8 cellular contexts compared by ENCODE assay signal in the genomic region with DNA sequence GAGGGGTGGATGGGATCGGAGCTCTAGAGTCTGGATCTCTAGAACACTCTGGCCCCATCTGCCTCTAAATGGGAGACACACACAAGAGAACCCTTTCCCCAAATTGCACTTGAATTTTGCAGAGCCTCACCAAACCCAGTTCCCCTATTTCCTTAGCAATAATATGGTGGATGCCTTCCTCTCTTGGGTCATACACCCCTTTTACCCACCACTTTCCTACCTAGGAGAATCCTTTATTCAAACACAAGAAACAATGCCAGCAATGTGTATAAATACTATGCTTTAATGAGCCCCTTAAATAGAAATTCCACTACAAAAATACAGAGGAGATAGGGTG. TPM values are rescaled to one million over a fixed set of nuclear protein-coding genes. Genes with fewer than 3 reads are reported as not detected.
A peak's percentile ranks its signal among the peaks of the same experiment; 100 is the strongest.
DNase-seq lines count a peak whose midpoint lies in the region; ATAC-seq and TF ChIP-seq lines count a peak whose summit lies in the region.

No MANE protein-coding gene starts in this region.

- H3K36me3 ChIP-seq in heart right ventricle (peaks cover 0 to 64% (median 31%) of the 10 kb centered on the region in 9 donors), body of pancreas (replicated peaks in 1 of 2; ENCODE audit: insufficient read depth in 1 of 2, low read depth in 2 of 2) (peaks cover 0 to 18% of the 10 kb centered on the region in 2 donors), mesenchymal stem cell (ENCODE audit: control insufficient read depth in 1 of 2, insufficient read depth in 2 of 2, low read depth in 1 of 2, low read length in 2 of 2) (peaks cover 43 to 82% of the 10 kb centered on the region in 2 experiments), uterus (no peaks in the 10 kb centered on the region)

- DNase-seq in heart right ventricle (no peak), Right ventricle myocardium inferior (ENCODE audit: missing footprints) (no peak), body of pancreas (no peak), mesenchymal stem cell (no peak), uterus (no peak), mesenteric fat pad (ENCODE audit: low spot score) (no peak)

- H3K4me3 ChIP-seq in heart right ventricle (peak overlapping the region; percentile 69 to 98 (median 88)), body of pancreas (peak overlapping the region in 1 of 2 donors; percentile 66), mesenchymal stem cell (ENCODE audit: insufficient read depth in 1 of 2, low read depth in 1 of 2, low read length in 2 of 2) (peak overlapping the region; percentile 53 to 97), uterus (peak overlapping the region; percentile 84 to 98)

- no peak overlapping the region for H2BK15ac ChIP-seq in mesenchymal stem cell (ENCODE audit: low read depth, poor library complexity, severe bottlenecking)

- H4K8ac ChIP-seq in mesenchymal stem cell (ENCODE audit: low read length) = peak overlapping the region; percentile 96

- no peaks in the 10 kb centered on the region for H3K9me3 ChIP-seq in heart right ventricle
- H3K9me3 ChIP-seq in body of pancreas = no peaks in the 10 kb centered on the region
- H3K9me3 ChIP-seq in mesenchymal stem cell (ENCODE audit: control insufficient read depth, low read length) = no peaks in the 10 kb centered on the region
- no peaks in the 10 kb centered on the region for H3K9me3 ChIP-seq in uterus

- ATAC-seq in heart right ventricle = no peak
- no peak for ATAC-seq in Right ventricle myocardium inferior
- no peak for ATAC-seq in body of pancreas
- ATAC-seq in GM21447 (IDR thresholded peaks at IDR 0.05; ENCODE audit: unreplicated experiment) = no peak
- no peak for ATAC-seq in GM21423 (IDR thresholded peaks at IDR 0.05; ENCODE audit: unreplicated experiment)

- 6% methylated on average over 1 of the region's 1 CpG for WGBS in heart right ventricle, 2 donors
- WGBS in body of pancreas, 2 donors = 0 to 9% methylated on average over 1 of the region's 1 CpG
- 0% methylated on average over 1 of the region's 1 CpG for WGBS in mesenchymal stem cell

- no peak overlapping the region for H2BK5ac ChIP-seq in mesenchymal stem cell (ENCODE audit: low read depth, low read length, poor library complexity, severe bottlenecking)

- peak overlapping the region in 1 of 2 experiments; percentile 19 for H2BK12ac ChIP-seq in mesenchymal stem cell (ENCODE audit: low read length in 2 of 2)

- peak overlapping the region; percentile 15 to 80 for H3K18ac ChIP-seq in mesenchymal stem cell (ENCODE audit: low read depth in 1 of 2, low read length in 2 of 2)

- H3K4me1 ChIP-seq in heart right ventricle (peaks cover 5 to 51% (median 33%) of the 10 kb centered on the region in 9 donors), body of pancreas (peaks cover 24% of the 10 kb centered on the region), mesenchymal stem cell (ENCODE audit: control insufficient read depth, insufficient read depth, low read depth, low read length) (peaks cover 9% of the 10 kb centered on the region), uterus (peaks cover 9 to 16% of the 10 kb centered on the region in 2 donors)

- H2AK5ac ChIP-seq in mesenchymal stem cell (ENCODE audit: low read length, severe bottlenecking) = peak overlapping the region; percentile 4

- TF ChIP-seq POLR2A in body of pancreas (IDR thresholded peaks at IDR 0.05) (no peak), uterus (IDR thresholded peaks at IDR 0.05) (no peak)

- H3K23ac ChIP-seq in mesenchymal stem cell (ENCODE audit: low read length in 2 of 2) = no peak overlapping the region

- no peak overlapping the region for H2BK120ac ChIP-seq in mesenchymal stem cell (ENCODE audit: low read depth, low read length)

- no peaks in the 10 kb centered on the region for H3K27me3 ChIP-seq in heart right ventricle
- H3K27me3 ChIP-seq in body of pancreas = no peaks in the 10 kb centered on the region
- no peaks in the 10 kb centered on the region for H3K27me3 ChIP-seq in mesenchymal stem cell (ENCODE audit: control insufficient read depth in 1 of 2, insufficient read depth in 1 of 2, low read length in 2 of 2)
- H3K27me3 ChIP-seq in uterus = no peaks in the 10 kb centered on the region

- H4K91ac ChIP-seq in mesenchymal stem cell (ENCODE audit: low read length) = peak overlapping the region; percentile 94

- H3K9ac ChIP-seq in mesenchymal stem cell (ENCODE audit: low read length) = peak overlapping the region; percentile 99

- H3K79me1 ChIP-seq in mesenchymal stem cell (replicated peaks; ENCODE audit: low read length, poor library complexity, severe bottlenecking) = peaks cover 17% of the 10 kb centered on the region

- H2AFZ ChIP-seq in mesenchymal stem cell (ENCODE audit: low read depth, low read length) = no peak overlapping the region

- peak overlapping the region; percentile 91 to 98 (median 96) for H3K27ac ChIP-seq in heart right ventricle
- peak overlapping the region; percentile 79 to 96 (median 94) for H3K27ac ChIP-seq in body of pancreas
- peak overlapping the region; percentile 94 for H3K27ac ChIP-seq in mesenchymal stem cell (ENCODE audit: low read length, poor library complexity, severe bottlenecking)
- H3K27ac ChIP-seq in uterus = peak overlapping the region; percentile 95 to 98

- TF ChIP-seq CTCF in heart right ventricle (IDR thresholded peaks at IDR 0.05) (no peak), body of pancreas (IDR thresholded peaks at IDR 0.05) (no peak), uterus (IDR thresholded peaks at IDR 0.05) (no peak)

- H3K14ac ChIP-seq in mesenchymal stem cell (ENCODE audit: low read length in 2 of 2) = no peak overlapping the region

- peak overlapping the region in 1 of 2 experiments; percentile 95 for H3K4ac ChIP-seq in mesenchymal stem cell (ENCODE audit: low read depth in 1 of 2, low read length in 2 of 2)

- peak overlapping the region; percentile 57 for H3K4me2 ChIP-seq in mesenchymal stem cell (ENCODE audit: low read length, poor library complexity, severe bottlenecking)

- intact Hi-C loops in heart right ventricle (cut with DNase I) (loop anchor here in 2 of 10 donors (5.0 kb wide), 1 partner anchor 36 kb away; no protein-coding TSS in a partner anchor), Right ventricle myocardium inferior (cut with DNase I) (loop anchor here (1.0 kb wide), 1 partner anchor 40 kb away; no protein-coding TSS in a partner anchor), body of pancreas (cut with DNase I) (no loop called here), uterus (cut with DNase I; ENCODE audit: low total_unique reads) (no loop called here)

RNA-seq across cellular contexts. Expression of gene SF3B4, which starts 0.8 kb away (rescaled TPM):
- total RNA-seq in heart right ventricle (10 to 100 TPM; 19.8 to 31.9 (median 26.2) TPM), Right ventricle myocardium inferior (24.8 TPM), body of pancreas (1 to 10 TPM; 4.7 to 8.2 TPM), uterus (10 to 100 TPM; 10.9 to 64.6 (median 15.6) TPM), mesenteric fat pad (47.9 TPM)
- 10 to 100 TPM; 12.6 to 20.3 TPM for polyA plus RNA-seq in heart right ventricle
- 76.7 TPM for polyA plus RNA-seq in mesenchymal stem cell (2013, experiment 1 of 2)
- 78.0 TPM for polyA plus RNA-seq in mesenchymal stem cell (2013, experiment 2 of 2)

RNA-seq across cellular contexts. Expression of gene MTMR11, which starts 8.3 kb away (rescaled TPM):
- total RNA-seq in heart right ventricle (1 to 10 TPM in 9 of 10 donors, under 1 TPM in 1; 0.95 to 5.3 (median 2.5) TPM), Right ventricle myocardium inferior (3.5 TPM), body of pancreas (10 to 100 TPM in 1 of 2 donors, 1 to 10 TPM in 1; 3.0 to 28.3 TPM), uterus (10 to 100 TPM in 3 of 4 donors, 1 to 10 TPM in 1; 6.4 to 48.2 (median 32.1) TPM), mesenteric fat pad (2.2 TPM)
- polyA plus RNA-seq in heart right ventricle = 1 to 10 TPM; 1.9 to 5.3 TPM
- 5.1 TPM for polyA plus RNA-seq in mesenchymal stem cell (2013, experiment 1 of 2)
- polyA plus RNA-seq in mesenchymal stem cell (2013, experiment 2 of 2) = 5.3 TPM

RNA-seq across cellular contexts. Expression of gene SV2A, which starts 10.7 kb away (rescaled TPM):
- under 1 TPM; 0.14 to 0.68 (median 0.31) TPM for total RNA-seq in heart right ventricle
- polyA plus RNA-seq in heart right ventricle = under 1 TPM; 0.44 to 0.48 TPM
- total RNA-seq in Right ventricle myocardium inferior = 0.51 TPM
- 1 to 10 TPM in 1 of 2 donors, under 1 TPM in 1; 0.33 to 2.1 TPM for total RNA-seq in body of pancreas
- polyA plus RNA-seq in mesenchymal stem cell (2013, experiment 1 of 2) = 44.6 TPM
- 44.3 TPM for polyA plus RNA-seq in mesenchymal stem cell (2013, experiment 2 of 2)
- total RNA-seq in uterus = 10 to 100 TPM in 2 of 4 donors, 1 to 10 TPM in 2; 1.5 to 22.6 (median 12.0) TPM
- 2.0 TPM for total RNA-seq in mesenteric fat pad

RNA-seq across cellular contexts. Expression of gene BOLA1, which starts 29.0 kb away (rescaled TPM):
- total RNA-seq in heart right ventricle = 10 to 100 TPM; 12.9 to 20.0 (median 15.8) TPM
- polyA plus RNA-seq in heart right ventricle = 10 to 100 TPM; 22.7 to 33.6 TPM
- total RNA-seq in Right ventricle myocardium inferior = 15.3 TPM
- 10 to 100 TPM in 1 of 2 donors, 1 to 10 TPM in 1; 9.6 to 35.5 TPM for total RNA-seq in body of pancreas
- polyA plus RNA-seq in mesenchymal stem cell (2013, experiment 1 of 2) = 5.0 TPM
- polyA plus RNA-seq in mesenchymal stem cell (2013, experiment 2 of 2) = 4.4 TPM
- total RNA-seq in uterus = 10 to 100 TPM in 3 of 4 donors, 1 to 10 TPM in 1; 2.1 to 51.2 (median 15.3) TPM
- 16.1 TPM for total RNA-seq in mesenteric fat pad
